20 cellular contexts compared by ENCODE assay signal in genomic region chr3:152251916-152252315, GRCh38. TPM values are rescaled to one million over a fixed set of nuclear protein-coding genes. Genes with fewer than 3 reads are reported as not detected.
DNase-seq lines count a peak whose midpoint lies in the region; ATAC-seq and TF ChIP-seq lines count a peak whose summit lies in the region.
"Had no signal": no experiment of that assay in that cellular context is flagged by ENCODE, and none has a peak within 500 bp of the region (broad histone marks: within the 10 kb centered on the region; RNA-seq: fewer than 3 reads in every experiment).

No MANE protein-coding gene starts in this region.

- no peaks in the 10 kb centered on the region for H3K27me3 Mint-ChIP-seq in stimulated activated naive CD8-positive, alpha-beta T cell treated with anti-CD3 and anti-CD28 coated beads, Interleukin-15, Interleukin-2, amounts not matched to agents 100 ng/mL and 50 ng/mL, for 24 hours
- no peaks in the 10 kb centered on the region for H3K27me3 Mint-ChIP-seq in T-helper 17 cell
- peaks cover 0 to 3% (median 0%) of the 10 kb centered on the region in 3 donors for H3K27me3 Mint-ChIP-seq in immature natural killer cell (ENCODE audit: low read depth in 3 of 3)

- TF ChIP-seq CTCF in SK-N-SH (IDR thresholded peaks at IDR 0.05), result no peak

- no peaks in the 10 kb centered on the region for H3K36me3 ChIP-seq in SK-N-SH (replicated peaks in 1 of 2; ENCODE audit: control insufficient read depth in 1 of 2, insufficient read depth in 2 of 2, low read length in 1 of 2)
- H3K36me3 ChIP-seq: colonic mucosa, esophagus squamous epithelium, uterus had no signal

- H3K9ac ChIP-seq in SK-N-SH, result no peak overlapping the region

- peak overlapping the region; percentile 92 for H3K27ac Mint-ChIP-seq in stimulated activated naive CD8-positive, alpha-beta T cell treated with anti-CD3 and anti-CD28 coated beads, Interleukin-15, Interleukin-2, amounts not matched to agents 100 ng/mL and 50 ng/mL, for 24 hours
- peak overlapping the region; percentile 98 for H3K27ac Mint-ChIP-seq in T-helper 17 cell
- peak overlapping the region in 5 of 6 donors; percentile 4 to 83 (median 51) for H3K27ac Mint-ChIP-seq in immature natural killer cell
- H3K27ac Mint-ChIP-seq: endodermal cell had no signal

- no peak overlapping the region for H2AFZ ChIP-seq in SK-N-SH (ENCODE audit: low read depth)

- H3K9me2 ChIP-seq in SK-N-SH, result no peaks in the 10 kb centered on the region

- peaks cover under 1% of the 10 kb centered on the region for H3F3A ChIP-seq in SK-N-SH (replicated peaks; ENCODE audit: insufficient read depth)

- DNase-seq in stimulated activated naive CD8-positive, alpha-beta T cell treated with anti-CD3 and anti-CD28 coated beads, Interleukin-15, Interleukin-2, amounts not matched to agents 100 U/mL and 50 U/mL, for 24 hours, result no peak
- DNase-seq in T-helper 17 cell, result no peak
- DNase-seq in immature natural killer cell, result no peak
- DNase-seq in SK-N-SH, result no peak
- DNase-seq in OCI-M1 (lab: John Stamatoyannopoulos, UW), result no peak
- DNase-seq in NCI-H526 treated with DMSO at 0.1 percent for 48 hours (lab: John Stamatoyannopoulos, UW), result no peak
- DNase-seq: amniotic stem cell, C1 segment of cervical spinal cord, colonic mucosa, endodermal cell, esophagus squamous epithelium, mesendoderm, NCI-H1417, NCI-H2081 treated with DMSO at 0.1 percent for 48 hours, SW 1271, testis, uterus had no signal

- ATAC-seq in stimulated activated naive CD8-positive, alpha-beta T cell treated with anti-CD3 and anti-CD28 coated beads, Interleukin-15, Interleukin-2, amounts not matched to agents 100 U/mL and 50 U/mL, for 24 hours, result no peak
- no peak for ATAC-seq in T-helper 17 cell
- ATAC-seq: left lobe of liver had no signal

- peaks cover 70% of the 10 kb centered on the region for H3K4me1 Mint-ChIP-seq in stimulated activated naive CD8-positive, alpha-beta T cell treated with anti-CD3 and anti-CD28 coated beads, Interleukin-15, Interleukin-2, amounts not matched to agents 100 ng/mL and 50 ng/mL, for 24 hours (ENCODE audit: low read depth)
- peaks cover 39% of the 10 kb centered on the region for H3K4me1 Mint-ChIP-seq in T-helper 17 cell
- H3K4me1 Mint-ChIP-seq in immature natural killer cell, result peaks cover 67 to 74% of the 10 kb centered on the region in 2 donors
- H3K4me1 Mint-ChIP-seq: endodermal cell had no signal

- POLR2A ChIA-PET in SK-N-SH (lab: Yijun Ruan, JAX), result no interaction called here

- no peaks in the 10 kb centered on the region for H3K9me3 ChIP-seq in T-helper 17 cell (ENCODE audit: control insufficient read depth, low read length, poor library complexity, severe bottlenecking)
- no peaks in the 10 kb centered on the region for H3K9me3 ChIP-seq in SK-N-SH
- H3K9me3 ChIP-seq: colonic mucosa, esophagus squamous epithelium, testis, uterus had no signal

- H3K9me3 Mint-ChIP-seq in stimulated activated naive CD8-positive, alpha-beta T cell treated with anti-CD3 and anti-CD28 coated beads, Interleukin-15, Interleukin-2, amounts not matched to agents 100 ng/mL and 50 ng/mL, for 24 hours, result no peaks in the 10 kb centered on the region
- peaks cover 0 to 3% (median 0%) of the 10 kb centered on the region in 6 donors for H3K9me3 Mint-ChIP-seq in immature natural killer cell
- H3K9me3 Mint-ChIP-seq: endodermal cell had no signal

- no peaks in the 10 kb centered on the region for H3K79me2 ChIP-seq in SK-N-SH (ENCODE audit: insufficient read depth)

- CTCF ChIA-PET in SK-N-SH (lab: Yijun Ruan, JAX), result no interaction called here

- no peak overlapping the region for H3K4me3 ChIP-seq in SK-N-SH (ENCODE audit: low read depth in 2 of 2, low read length in 1 of 2)
- H3K4me3 ChIP-seq: colonic mucosa, esophagus squamous epithelium, smooth muscle cell, testis, uterus had no signal

- no peaks in the 10 kb centered on the region for H3K4me1 ChIP-seq in SK-N-SH (ENCODE audit: control insufficient read depth in 1 of 2, insufficient read depth in 2 of 2, low read depth in 1 of 2, low read length in 1 of 2)
- H3K4me1 ChIP-seq: colonic mucosa, testis, uterus had no signal

- H3K27me3 ChIP-seq in SK-N-SH (ENCODE audit: insufficient read depth), result no peaks in the 10 kb centered on the region
- H3K27me3 ChIP-seq: colonic mucosa, esophagus squamous epithelium, testis, uterus had no signal

- no peak for TF ChIP-seq EP300 in SK-N-SH (IDR thresholded peaks at IDR 0.05; ENCODE audit: borderline replicate concordance in 1 of 2, low read depth in 1 of 2, low read length in 1 of 2)

- H3K27ac ChIP-seq in SK-N-SH (ENCODE audit: low read depth in 2 of 2, low read length in 1 of 2), result no peak overlapping the region
- H3K27ac ChIP-seq: colonic mucosa, esophagus squamous epithelium, testis, uterus had no signal

- no peak overlapping the region for H3K4me2 ChIP-seq in SK-N-SH
- H3K4me2 ChIP-seq: smooth muscle cell had no signal

- no peaks in the 10 kb centered on the region for H3K36me3 Mint-ChIP-seq in stimulated activated naive CD8-positive, alpha-beta T cell treated with anti-CD3 and anti-CD28 coated beads, Interleukin-15, Interleukin-2, amounts not matched to agents 100 ng/mL and 50 ng/mL, for 24 hours (ENCODE audit: low read depth)
- H3K36me3 Mint-ChIP-seq in T-helper 17 cell (ENCODE audit: low read depth) (peaks cover 4% of the 10 kb centered on the region), immature natural killer cell (no peaks in the 10 kb centered on the region)

- H4K20me1 ChIP-seq in SK-N-SH (ENCODE audit: insufficient read depth), result no peaks in the 10 kb centered on the region

- no peak for TF ChIP-seq RAD21 in SK-N-SH (IDR thresholded peaks at IDR 0.05; ENCODE audit: low read length)

- peak overlapping the region; percentile 15 for H3K4me3 Mint-ChIP-seq in stimulated activated naive CD8-positive, alpha-beta T cell treated with anti-CD3 and anti-CD28 coated beads, Interleukin-15, Interleukin-2, amounts not matched to agents 100 ng/mL and 50 ng/mL, for 24 hours
- H3K4me3 Mint-ChIP-seq in T-helper 17 cell, result peak overlapping the region; percentile 12
- peak overlapping the region in 2 of 5 donors; percentile 32 to 39 for H3K4me3 Mint-ChIP-seq in immature natural killer cell
- H3K4me3 Mint-ChIP-seq: endodermal cell had no signal

TF ChIP-seq in SK-N-SH, 30 proteins besides CTCF, POLR2A, EP300 and RAD21:
- no peak for TF ChIP-seq ELF1 (IDR thresholded peaks at IDR 0.05)
- TF ChIP-seq, protein P1, sequence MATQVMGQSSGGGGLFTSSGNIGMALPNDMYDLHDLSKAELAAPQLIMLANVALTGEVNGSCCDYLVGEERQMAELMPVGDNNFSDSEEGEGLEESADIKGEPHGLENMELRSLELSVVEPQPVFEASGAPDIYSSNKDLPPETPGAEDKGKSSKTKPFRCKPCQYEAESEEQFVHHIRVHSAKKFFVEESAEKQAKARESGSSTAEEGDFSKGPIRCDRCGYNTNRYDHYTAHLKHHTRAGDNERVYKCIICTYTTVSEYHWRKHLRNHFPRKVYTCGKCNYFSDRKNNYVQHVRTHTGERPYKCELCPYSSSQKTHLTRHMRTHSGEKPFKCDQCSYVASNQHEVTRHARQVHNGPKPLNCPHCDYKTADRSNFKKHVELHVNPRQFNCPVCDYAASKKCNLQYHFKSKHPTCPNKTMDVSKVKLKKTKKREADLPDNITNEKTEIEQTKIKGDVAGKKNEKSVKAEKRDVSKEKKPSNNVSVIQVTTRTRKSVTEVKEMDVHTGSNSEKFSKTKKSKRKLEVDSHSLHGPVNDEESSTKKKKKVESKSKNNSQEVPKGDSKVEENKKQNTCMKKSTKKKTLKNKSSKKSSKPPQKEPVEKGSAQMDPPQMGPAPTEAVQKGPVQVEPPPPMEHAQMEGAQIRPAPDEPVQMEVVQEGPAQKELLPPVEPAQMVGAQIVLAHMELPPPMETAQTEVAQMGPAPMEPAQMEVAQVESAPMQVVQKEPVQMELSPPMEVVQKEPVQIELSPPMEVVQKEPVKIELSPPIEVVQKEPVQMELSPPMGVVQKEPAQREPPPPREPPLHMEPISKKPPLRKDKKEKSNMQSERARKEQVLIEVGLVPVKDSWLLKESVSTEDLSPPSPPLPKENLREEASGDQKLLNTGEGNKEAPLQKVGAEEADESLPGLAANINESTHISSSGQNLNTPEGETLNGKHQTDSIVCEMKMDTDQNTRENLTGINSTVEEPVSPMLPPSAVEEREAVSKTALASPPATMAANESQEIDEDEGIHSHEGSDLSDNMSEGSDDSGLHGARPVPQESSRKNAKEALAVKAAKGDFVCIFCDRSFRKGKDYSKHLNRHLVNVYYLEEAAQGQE (IDR thresholded peaks at IDR 0.05; ENCODE audit: low read depth, low read length), result no peak
- TF ChIP-seq GATA2 (CRISPR knock-in tag; IDR thresholded peaks at IDR 0.05), result no peak
TF ChIP-seq in SK-N-SH: peak in this region for 0.

RNA-seq across cellular contexts. Expression of gene MBNL1, which starts 16.8 kb away (rescaled TPM):
- 100 to 1,000 TPM; 641 to 725 TPM for total RNA-seq in T-helper 17 cell
- polyA plus RNA-seq in immature natural killer cell, result 100 to 1,000 TPM; 270 to 399 (median 286) TPM
- 44.3 and 65.1 TPM in 2 replicates for polyA plus RNA-seq in SK-N-SH (2012; rRNA removed)
- 53.4 and 63.3 TPM in 2 replicates for polyA plus RNA-seq in SK-N-SH (2012; cell fraction: cytosol; rRNA removed)
- polyA plus RNA-seq in SK-N-SH (2012; cell fraction: nucleus; rRNA removed), result 56.9 and 69.6 TPM in 2 replicates
